ENCODE assay signal across 18 cellular contexts in the genomic region with DNA sequence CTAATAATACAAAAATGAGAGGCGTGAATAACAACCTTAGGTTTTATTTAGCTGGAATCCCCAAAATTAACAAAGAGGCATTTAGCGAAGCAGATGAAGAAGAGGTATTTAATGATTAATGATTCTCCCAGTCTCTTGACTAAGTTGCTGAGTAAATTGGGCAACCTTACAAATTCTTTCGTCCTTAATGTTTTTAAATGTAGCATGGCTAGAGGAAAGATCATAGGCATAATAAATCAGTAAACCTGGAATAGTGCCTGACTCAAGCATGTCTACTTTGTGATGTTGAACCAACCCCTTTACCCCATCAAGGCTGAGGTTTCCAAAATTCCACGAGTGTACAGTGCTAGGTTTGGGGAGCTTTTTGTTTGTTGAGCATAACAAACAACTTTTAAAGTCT. TPM values are rescaled to one million over a fixed set of nuclear protein-coding genes. Genes with fewer than 3 reads are reported as not detected.
A peak's percentile ranks its signal among the peaks of the same experiment; 100 is the strongest.
DNase-seq lines count a peak whose midpoint lies in the region; FAIRE-seq and TF ChIP-seq lines count a peak whose summit lies in the region.
"Had no signal": no experiment of that assay in that cellular context is flagged by ENCODE, and none has a peak within 500 bp of the region (broad histone marks: within the 10 kb centered on the region; RNA-seq: fewer than 3 reads in every experiment).

No MANE protein-coding gene starts in this region.

- H3K27ac ChIP-seq in Karpas-422 (ENCODE audit: low read length) (no peak overlapping the region), kidney (ENCODE audit: low read depth in 2 of 2, low read length in 2 of 2) (no peak overlapping the region)
- H3K27ac ChIP-seq: BLaER1, GM23248 had no signal

- no peaks in the 10 kb centered on the region for H3K27me3 ChIP-seq in Karpas-422 (ENCODE audit: low read length)
- H3K27me3 ChIP-seq: BLaER1 had no signal

- H3K9me3 ChIP-seq in Karpas-422 (ENCODE audit: low read length) (no peaks in the 10 kb centered on the region), kidney (ENCODE audit: control insufficient read depth in 1 of 2, low read length in 2 of 2) (no peaks in the 10 kb centered on the region)
- H3K9me3 ChIP-seq: BLaER1 had no signal

- no peak overlapping the region for H3K4me2 ChIP-seq in Karpas-422 (ENCODE audit: low read depth, low read length, poor library complexity, severe bottlenecking)
- H3K4me2 ChIP-seq: BLaER1 had no signal

- TF ChIP-seq CTCF in epithelial cell of proximal tubule (conservative IDR thresholded peaks at IDR 0.05; ENCODE audit: low read depth, low read length) (no peak), kidney (IDR thresholded peaks at IDR 0.05; ENCODE audit: borderline replicate concordance, extremely low read depth, insufficient read depth) (no peak)

- H3K4me1 ChIP-seq in Karpas-422 (ENCODE audit: low read length) (no peaks in the 10 kb centered on the region), kidney (ENCODE audit: control insufficient read depth in 1 of 2, insufficient read depth in 1 of 2, low read depth in 1 of 2, low read length in 2 of 2) (peaks cover 0 to 5% of the 10 kb centered on the region in 2 donors)
- H3K4me1 ChIP-seq: BLaER1 had no signal

- H3K4me3 ChIP-seq in Karpas-422 (ENCODE audit: low read length) (no peak overlapping the region), epithelial cell of proximal tubule (ENCODE audit: low read depth, low read length) (no peak overlapping the region), kidney (ENCODE audit: low read length in 2 of 2) (no peak overlapping the region)
- H3K4me3 ChIP-seq: BLaER1, GM23248 had no signal

- H3K79me2 ChIP-seq in Karpas-422 (ENCODE audit: low read length), result no peaks in the 10 kb centered on the region

- intact Hi-C loops in kidney (cut with DNase I), result no loop called here

- H4K20me1 ChIP-seq in Karpas-422 (ENCODE audit: insufficient read depth, low read depth, low read length), result no peaks in the 10 kb centered on the region
- H4K20me1 ChIP-seq: BLaER1 had no signal

- FAIRE-seq in kidney (lab: Jason Lieb, UNC), result peak; percentile 61
- FAIRE-seq: A204.1, GM12891, H54 had no signal

- H3K9me2 ChIP-seq in Karpas-422 (replicated peaks; ENCODE audit: insufficient read depth, low read length), result no peaks in the 10 kb centered on the region

- H3K9ac ChIP-seq in Karpas-422 (ENCODE audit: low read length) (no peak overlapping the region), kidney (ENCODE audit: low read length in 2 of 2) (no peak overlapping the region)
- H3K9ac ChIP-seq: BLaER1, GM23248 had no signal

- DNase-seq in Karpas-422, result peak; percentile 10
- peak; percentile 77 for DNase-seq in epithelial cell of proximal tubule (ENCODE audit: low read depth)
- no peak for DNase-seq in kidney
- DNase-seq in renal cortical epithelial cell (ENCODE audit: low read depth), result peak; percentile 95
- DNase-seq in stimulated activated CD4-positive, alpha-beta T cell treated with anti-CD3 and anti-CD28 coated beads, Interleukin-15, amount 100 ng/mL, for 24 hours, result no peak
- no peak for DNase-seq in COLO668 (lab: John Stamatoyannopoulos, UW; ENCODE audit: unreplicated experiment)
- DNase-seq in NCI-H187 treated with DMSO at 0.1 percent for 48 hours (lab: John Stamatoyannopoulos, UW), result no peak
- DNase-seq: AML-193; CD8-positive, alpha-beta memory T cell; GM23248 had no signal

- no peak overlapping the region for H2AFZ ChIP-seq in Karpas-422 (ENCODE audit: low read length)
- H2AFZ ChIP-seq: GM23248 had no signal

- H3K36me3 ChIP-seq in Karpas-422 (ENCODE audit: insufficient read depth, low read length) (no peaks in the 10 kb centered on the region), kidney (ENCODE audit: control insufficient read depth in 1 of 2, insufficient read depth in 2 of 2, low read length in 2 of 2) (peaks cover 2 to 19% of the 10 kb centered on the region in 2 donors)
- H3K36me3 ChIP-seq: BLaER1 had no signal

RNA-seq across cellular contexts. Expression of gene BHMT, which starts 7.9 kb away (rescaled TPM):
- total RNA-seq in Karpas-422 (2014; rRNA removed; shearing (Covaris generic); ENCODE audit: low replicate concordance), result not detected in 2 replicates
- total RNA-seq in epithelial cell of proximal tubule (1.2 and 1.4 TPM in 2 replicates), kidney (30.7 TPM), renal cortical epithelial cell (2.8 and 4.4 TPM in 2 replicates)
- polyA plus RNA-seq in kidney (ENCODE audit: insufficient read depth, low read depth, low replicate concordance), result 270 TPM
- total RNA-seq: CD8-positive, alpha-beta memory T cell; Daoy; GM23248; HT-29 had no signal
- polyA plus RNA-seq: AG04450; CD8-positive, alpha-beta memory T cell; GM23248; IgD-negative memory B cell had no signal

RNA-seq across cellular contexts. Expression of gene BHMT2, which starts 49.9 kb away (rescaled TPM):
- not detected in 2 replicates for total RNA-seq in Karpas-422 (2014; rRNA removed; shearing (Covaris generic); ENCODE audit: low replicate concordance)
- total RNA-seq in epithelial cell of proximal tubule, result 2.9 and 3.8 TPM in 2 replicates
- total RNA-seq in kidney, result 54.8 TPM
- 230 TPM for polyA plus RNA-seq in kidney (ENCODE audit: insufficient read depth, low read depth, low replicate concordance)
- 20.3 and 34.6 TPM in 2 replicates for total RNA-seq in renal cortical epithelial cell
- total RNA-seq: CD8-positive, alpha-beta memory T cell; HT-29 had no signal
- polyA plus RNA-seq: CD8-positive, alpha-beta memory T cell; IgD-negative memory B cell had no signal

RNA-seq across cellular contexts. Expression of gene DMGDH, which starts 50.0 kb away (rescaled TPM):
- total RNA-seq in Karpas-422 (2014; rRNA removed; shearing (Covaris generic); ENCODE audit: low replicate concordance), result not detected in 2 replicates
- 0.80 and 1.9 TPM in 2 replicates for total RNA-seq in epithelial cell of proximal tubule
- total RNA-seq in kidney, result 10.4 TPM
- 39.7 TPM for polyA plus RNA-seq in kidney (ENCODE audit: insufficient read depth, low read depth, low replicate concordance)
- 4.5 and 9.3 TPM in 2 replicates for total RNA-seq in renal cortical epithelial cell
- total RNA-seq: CD8-positive, alpha-beta memory T cell; HT-29 had no signal
- polyA plus RNA-seq: CD8-positive, alpha-beta memory T cell had no signal

Comparison
In these comparisons a context has a peak if more than half of its experiments do, and no peak if none do; other contexts are left out.
1. DNase-seq: peak in Karpas-422 (single experiment), epithelial cell of proximal tubule (single experiment) and renal cortical epithelial cell (single experiment); none in kidney (single experiment), stimulated activated CD4-positive, alpha-beta T cell treated with anti-CD3 and anti-CD28 coated beads, Interleukin-15, amount 100 ng/mL, for 24 hours (single experiment), COLO668 (single experiment) and NCI-H187 treated with DMSO at 0.1 percent for 48 hours (single experiment).